In the genomic region with DNA sequence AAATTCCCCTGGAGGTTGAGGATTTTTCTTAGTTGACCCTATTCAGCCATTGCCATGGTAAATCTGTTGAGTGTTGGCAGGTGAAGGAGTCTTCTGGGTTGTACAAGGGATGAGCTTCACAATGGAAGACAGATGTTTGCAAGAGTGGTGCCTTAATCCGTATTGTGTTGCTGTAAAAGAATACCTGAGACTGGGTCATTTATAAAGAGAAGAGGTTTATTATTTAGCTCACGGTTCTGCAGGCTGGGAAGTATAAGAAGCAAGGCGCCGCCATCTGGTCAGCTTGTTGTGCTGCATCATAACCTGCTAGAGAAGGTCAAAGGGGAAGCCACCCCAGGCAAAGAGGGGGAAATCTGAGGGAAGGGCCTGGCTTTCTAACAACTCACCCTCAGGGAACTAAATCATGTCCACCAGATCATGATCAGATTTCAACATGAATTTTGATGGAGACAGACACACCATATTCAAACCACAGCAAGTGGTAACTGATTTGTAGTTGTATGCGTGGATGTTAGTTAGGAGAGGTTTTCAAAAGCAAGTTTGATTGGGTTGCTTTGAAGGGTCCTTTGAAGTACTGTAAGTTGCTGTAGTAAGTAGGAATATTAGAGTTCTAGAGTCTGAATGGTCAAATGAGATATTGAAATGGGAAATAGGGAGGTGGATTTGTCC, we compare ENCODE assay signal across 1 cellular context.
TF ChIP-seq lines count a peak whose summit lies in the region.

No MANE protein-coding gene starts in this region.

TF ChIP-seq in GM12878, 131 proteins besides CTCF, POLR2A, EP300 and RAD21 (continues in another document):
- TF ChIP-seq SUPT20H (IDR thresholded peaks at IDR 0.05; ENCODE audit: borderline replicate concordance, control insufficient read depth, low read depth, low read length) (no peak), ATF7 (IDR thresholded peaks at IDR 0.05; ENCODE audit: low read depth) (no peak), CHD2 (IDR thresholded peaks at IDR 0.05; ENCODE audit: borderline replicate concordance, low read depth, low read length) (no peak), CBFB (IDR thresholded peaks at IDR 0.05; ENCODE audit: low read depth) (no peak), ZBED1 (IDR thresholded peaks at IDR 0.05; ENCODE audit: borderline replicate concordance) (no peak), TCF3 (IDR thresholded peaks at IDR 0.05; ENCODE audit: borderline replicate concordance, insufficient read depth, low read depth, low read length) (no peak), MYC (IDR thresholded peaks at IDR 0.05; ENCODE audit: insufficient read depth, insufficient read length, insufficient replicate concordance, low read length, severe bottlenecking) (no peak), NBN (IDR thresholded peaks at IDR 0.05) (0 out of 2 replicates have a peak, but pooled peaks have one; percentile 29), NR2F1 (conservative IDR thresholded peaks at IDR 0.05) (peak; percentile 94), RCOR1 (conservative IDR thresholded peaks at IDR 0.05; ENCODE audit: low read depth, low read length) (no peak), FOXK2 (IDR thresholded peaks at IDR 0.05) (no peak), SMAD1 (IDR thresholded peaks at IDR 0.05; ENCODE audit: low read depth, partially characterized antibody) (no peak), RELA (IDR thresholded peaks at IDR 0.05; ENCODE audit: borderline replicate concordance, partially characterized antibody) (no peak), PAX5 (IDR thresholded peaks at IDR 0.05; ENCODE audit: borderline replicate concordance, low read depth, low read length) (no peak), BHLHE40 (IDR thresholded peaks at IDR 0.05; ENCODE audit: borderline replicate concordance in 1 of 2, low read depth in 2 of 2, low read length in 1 of 2) (no peak), IKZF2 (IDR thresholded peaks at IDR 0.05) (no peak), HDAC2 (IDR thresholded peaks at IDR 0.05) (no peak), EGR1 (IDR thresholded peaks at IDR 0.05; ENCODE audit: borderline replicate concordance in 1 of 2, low read depth in 2 of 2, low read length in 2 of 2) (no peak), NRF1 (conservative IDR thresholded peaks at IDR 0.05; ENCODE audit: low read depth, low read length) (no peak), KDM1A (IDR thresholded peaks at IDR 0.05; ENCODE audit: borderline replicate concordance) (no peak), NR2C1 (IDR thresholded peaks at IDR 0.05) (peak; percentile 81), BACH1 (IDR thresholded peaks at IDR 0.05; ENCODE audit: borderline replicate concordance) (no peak), CBX5 (IDR thresholded peaks at IDR 0.05; ENCODE audit: low read depth) (no peak), MTA2 (IDR thresholded peaks at IDR 0.05; ENCODE audit: low read depth) (no peak), RFX5 (IDR thresholded peaks at IDR 0.05; ENCODE audit: low read depth, low read length) (no peak), POLR2AphosphoS5 (IDR thresholded peaks at IDR 0.05; ENCODE audit: low read length) (no peak), HDGF (IDR thresholded peaks at IDR 0.05) (no peak), YY1 (IDR thresholded peaks at IDR 0.05; ENCODE audit: low read depth, low read length) (peak; percentile 71), POLR2AphosphoS2 (IDR thresholded peaks at IDR 0.05; ENCODE audit: low read depth, low read length) (no peak), MEF2A (IDR thresholded peaks at IDR 0.05; ENCODE audit: insufficient read depth, low read depth, low read length) (no peak)
- TF ChIP-seq, protein P1, sequence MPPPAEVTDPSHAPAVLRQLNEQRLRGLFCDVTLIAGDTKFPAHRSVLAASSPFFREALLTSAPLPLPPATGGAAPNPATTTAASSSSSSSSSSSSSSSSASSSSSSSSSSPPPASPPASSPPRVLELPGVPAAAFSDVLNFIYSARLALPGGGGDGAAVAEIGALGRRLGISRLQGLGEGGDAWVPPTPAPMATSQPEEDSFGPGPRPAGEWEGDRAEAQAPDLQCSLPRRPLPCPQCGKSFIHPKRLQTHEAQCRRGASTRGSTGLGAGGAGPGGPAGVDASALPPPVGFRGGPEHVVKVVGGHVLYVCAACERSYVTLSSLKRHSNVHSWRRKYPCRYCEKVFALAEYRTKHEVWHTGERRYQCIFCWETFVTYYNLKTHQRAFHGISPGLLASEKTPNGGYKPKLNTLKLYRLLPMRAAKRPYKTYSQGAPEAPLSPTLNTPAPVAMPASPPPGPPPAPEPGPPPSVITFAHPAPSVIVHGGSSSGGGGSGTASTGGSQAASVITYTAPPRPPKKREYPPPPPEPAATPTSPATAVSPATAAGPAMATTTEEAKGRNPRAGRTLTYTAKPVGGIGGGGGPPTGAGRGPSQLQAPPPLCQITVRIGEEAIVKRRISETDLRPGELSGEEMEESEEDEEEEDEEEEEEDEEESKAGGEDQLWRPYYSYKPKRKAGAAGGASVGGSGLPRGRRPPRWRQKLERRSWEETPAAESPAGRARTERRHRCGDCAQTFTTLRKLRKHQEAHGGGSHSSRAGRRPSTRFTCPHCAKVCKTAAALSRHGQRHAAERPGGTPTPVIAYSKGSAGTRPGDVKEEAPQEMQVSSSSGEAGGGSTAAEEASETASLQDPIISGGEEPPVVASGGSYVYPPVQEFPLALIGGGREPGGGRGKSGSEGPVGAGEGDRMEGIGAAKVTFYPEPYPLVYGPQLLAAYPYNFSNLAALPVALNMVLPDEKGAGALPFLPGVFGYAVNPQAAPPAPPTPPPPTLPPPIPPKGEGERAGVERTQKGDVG (CRISPR knock-in tag; IDR thresholded peaks at IDR 0.05), result no peak
- TF ChIP-seq, protein P2, sequence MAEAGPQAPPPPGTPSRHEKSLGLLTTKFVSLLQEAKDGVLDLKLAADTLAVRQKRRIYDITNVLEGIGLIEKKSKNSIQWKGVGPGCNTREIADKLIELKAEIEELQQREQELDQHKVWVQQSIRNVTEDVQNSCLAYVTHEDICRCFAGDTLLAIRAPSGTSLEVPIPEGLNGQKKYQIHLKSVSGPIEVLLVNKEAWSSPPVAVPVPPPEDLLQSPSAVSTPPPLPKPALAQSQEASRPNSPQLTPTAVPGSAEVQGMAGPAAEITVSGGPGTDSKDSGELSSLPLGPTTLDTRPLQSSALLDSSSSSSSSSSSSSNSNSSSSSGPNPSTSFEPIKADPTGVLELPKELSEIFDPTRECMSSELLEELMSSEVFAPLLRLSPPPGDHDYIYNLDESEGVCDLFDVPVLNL (IDR thresholded peaks at IDR 0.05; ENCODE audit: low read depth, low read length), result no peak
- TF ChIP-seq, protein P3, sequence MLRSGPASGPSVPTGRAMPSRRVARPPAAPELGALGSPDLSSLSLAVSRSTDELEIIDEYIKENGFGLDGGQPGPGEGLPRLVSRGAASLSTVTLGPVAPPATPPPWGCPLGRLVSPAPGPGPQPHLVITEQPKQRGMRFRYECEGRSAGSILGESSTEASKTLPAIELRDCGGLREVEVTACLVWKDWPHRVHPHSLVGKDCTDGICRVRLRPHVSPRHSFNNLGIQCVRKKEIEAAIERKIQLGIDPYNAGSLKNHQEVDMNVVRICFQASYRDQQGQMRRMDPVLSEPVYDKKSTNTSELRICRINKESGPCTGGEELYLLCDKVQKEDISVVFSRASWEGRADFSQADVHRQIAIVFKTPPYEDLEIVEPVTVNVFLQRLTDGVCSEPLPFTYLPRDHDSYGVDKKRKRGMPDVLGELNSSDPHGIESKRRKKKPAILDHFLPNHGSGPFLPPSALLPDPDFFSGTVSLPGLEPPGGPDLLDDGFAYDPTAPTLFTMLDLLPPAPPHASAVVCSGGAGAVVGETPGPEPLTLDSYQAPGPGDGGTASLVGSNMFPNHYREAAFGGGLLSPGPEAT (IDR thresholded peaks at IDR 0.05; ENCODE audit: low read depth), result 0 out of 2 replicates have a peak, but pooled peaks have one; percentile 19
- TF ChIP-seq, protein P4, sequence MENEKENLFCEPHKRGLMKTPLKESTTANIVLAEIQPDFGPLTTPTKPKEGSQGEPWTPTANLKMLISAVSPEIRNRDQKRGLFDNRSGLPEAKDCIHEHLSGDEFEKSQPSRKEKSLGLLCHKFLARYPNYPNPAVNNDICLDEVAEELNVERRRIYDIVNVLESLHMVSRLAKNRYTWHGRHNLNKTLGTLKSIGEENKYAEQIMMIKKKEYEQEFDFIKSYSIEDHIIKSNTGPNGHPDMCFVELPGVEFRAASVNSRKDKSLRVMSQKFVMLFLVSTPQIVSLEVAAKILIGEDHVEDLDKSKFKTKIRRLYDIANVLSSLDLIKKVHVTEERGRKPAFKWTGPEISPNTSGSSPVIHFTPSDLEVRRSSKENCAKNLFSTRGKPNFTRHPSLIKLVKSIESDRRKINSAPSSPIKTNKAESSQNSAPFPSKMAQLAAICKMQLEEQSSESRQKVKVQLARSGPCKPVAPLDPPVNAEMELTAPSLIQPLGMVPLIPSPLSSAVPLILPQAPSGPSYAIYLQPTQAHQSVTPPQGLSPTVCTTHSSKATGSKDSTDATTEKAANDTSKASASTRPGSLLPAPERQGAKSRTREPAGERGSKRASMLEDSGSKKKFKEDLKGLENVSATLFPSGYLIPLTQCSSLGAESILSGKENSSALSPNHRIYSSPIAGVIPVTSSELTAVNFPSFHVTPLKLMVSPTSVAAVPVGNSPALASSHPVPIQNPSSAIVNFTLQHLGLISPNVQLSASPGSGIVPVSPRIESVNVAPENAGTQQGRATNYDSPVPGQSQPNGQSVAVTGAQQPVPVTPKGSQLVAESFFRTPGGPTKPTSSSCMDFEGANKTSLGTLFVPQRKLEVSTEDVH (IDR thresholded peaks at IDR 0.05; ENCODE audit: low read depth, partially characterized antibody), result no peak
- TF ChIP-seq, protein P5, sequence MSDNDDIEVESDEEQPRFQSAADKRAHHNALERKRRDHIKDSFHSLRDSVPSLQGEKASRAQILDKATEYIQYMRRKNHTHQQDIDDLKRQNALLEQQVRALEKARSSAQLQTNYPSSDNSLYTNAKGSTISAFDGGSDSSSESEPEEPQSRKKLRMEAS (IDR thresholded peaks at IDR 0.05; ENCODE audit: low read depth, low read length), result no peak
- TF ChIP-seq, protein P6, sequence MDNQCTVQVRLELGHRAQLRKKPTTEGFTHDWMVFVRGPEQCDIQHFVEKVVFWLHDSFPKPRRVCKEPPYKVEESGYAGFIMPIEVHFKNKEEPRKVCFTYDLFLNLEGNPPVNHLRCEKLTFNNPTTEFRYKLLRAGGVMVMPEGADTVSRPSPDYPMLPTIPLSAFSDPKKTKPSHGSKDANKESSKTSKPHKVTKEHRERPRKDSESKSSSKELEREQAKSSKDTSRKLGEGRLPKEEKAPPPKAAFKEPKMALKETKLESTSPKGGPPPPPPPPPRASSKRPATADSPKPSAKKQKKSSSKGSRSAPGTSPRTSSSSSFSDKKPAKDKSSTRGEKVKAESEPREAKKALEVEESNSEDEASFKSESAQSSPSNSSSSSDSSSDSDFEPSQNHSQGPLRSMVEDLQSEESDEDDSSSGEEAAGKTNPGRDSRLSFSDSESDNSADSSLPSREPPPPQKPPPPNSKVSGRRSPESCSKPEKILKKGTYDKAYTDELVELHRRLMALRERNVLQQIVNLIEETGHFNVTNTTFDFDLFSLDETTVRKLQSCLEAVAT (IDR thresholded peaks at IDR 0.05), result 0 out of 2 replicates have a peak, but pooled peaks have one; percentile 32
- TF ChIP-seq, protein P7, sequence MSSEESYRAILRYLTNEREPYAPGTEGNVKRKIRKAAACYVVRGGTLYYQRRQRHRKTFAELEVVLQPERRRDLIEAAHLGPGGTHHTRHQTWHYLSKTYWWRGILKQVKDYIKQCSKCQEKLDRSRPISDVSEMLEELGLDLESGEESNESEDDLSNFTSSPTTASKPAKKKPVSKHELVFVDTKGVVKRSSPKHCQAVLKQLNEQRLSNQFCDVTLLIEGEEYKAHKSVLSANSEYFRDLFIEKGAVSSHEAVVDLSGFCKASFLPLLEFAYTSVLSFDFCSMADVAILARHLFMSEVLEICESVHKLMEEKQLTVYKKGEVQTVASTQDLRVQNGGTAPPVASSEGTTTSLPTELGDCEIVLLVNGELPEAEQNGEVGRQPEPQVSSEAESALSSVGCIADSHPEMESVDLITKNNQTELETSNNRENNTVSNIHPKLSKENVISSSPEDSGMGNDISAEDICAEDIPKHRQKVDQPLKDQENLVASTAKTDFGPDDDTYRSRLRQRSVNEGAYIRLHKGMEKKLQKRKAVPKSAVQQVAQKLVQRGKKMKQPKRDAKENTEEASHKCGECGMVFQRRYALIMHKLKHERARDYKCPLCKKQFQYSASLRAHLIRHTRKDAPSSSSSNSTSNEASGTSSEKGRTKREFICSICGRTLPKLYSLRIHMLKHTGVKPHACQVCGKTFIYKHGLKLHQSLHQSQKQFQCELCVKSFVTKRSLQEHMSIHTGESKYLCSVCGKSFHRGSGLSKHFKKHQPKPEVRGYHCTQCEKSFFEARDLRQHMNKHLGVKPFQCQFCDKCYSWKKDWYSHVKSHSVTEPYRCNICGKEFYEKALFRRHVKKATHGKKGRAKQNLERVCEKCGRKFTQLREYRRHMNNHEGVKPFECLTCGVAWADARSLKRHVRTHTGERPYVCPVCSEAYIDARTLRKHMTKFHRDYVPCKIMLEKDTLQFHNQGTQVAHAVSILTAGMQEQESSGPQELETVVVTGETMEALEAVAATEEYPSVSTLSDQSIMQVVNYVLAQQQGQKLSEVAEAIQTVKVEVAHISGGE (CRISPR knock-in tag; IDR thresholded peaks at IDR 0.05), result no peak
- TF ChIP-seq, protein P8, sequence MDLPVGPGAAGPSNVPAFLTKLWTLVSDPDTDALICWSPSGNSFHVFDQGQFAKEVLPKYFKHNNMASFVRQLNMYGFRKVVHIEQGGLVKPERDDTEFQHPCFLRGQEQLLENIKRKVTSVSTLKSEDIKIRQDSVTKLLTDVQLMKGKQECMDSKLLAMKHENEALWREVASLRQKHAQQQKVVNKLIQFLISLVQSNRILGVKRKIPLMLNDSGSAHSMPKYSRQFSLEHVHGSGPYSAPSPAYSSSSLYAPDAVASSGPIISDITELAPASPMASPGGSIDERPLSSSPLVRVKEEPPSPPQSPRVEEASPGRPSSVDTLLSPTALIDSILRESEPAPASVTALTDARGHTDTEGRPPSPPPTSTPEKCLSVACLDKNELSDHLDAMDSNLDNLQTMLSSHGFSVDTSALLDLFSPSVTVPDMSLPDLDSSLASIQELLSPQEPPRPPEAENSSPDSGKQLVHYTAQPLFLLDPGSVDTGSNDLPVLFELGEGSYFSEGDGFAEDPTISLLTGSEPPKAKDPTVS (IDR thresholded peaks at IDR 0.05; ENCODE audit: low read depth, low read length), result no peak
- TF ChIP-seq, protein P9, sequence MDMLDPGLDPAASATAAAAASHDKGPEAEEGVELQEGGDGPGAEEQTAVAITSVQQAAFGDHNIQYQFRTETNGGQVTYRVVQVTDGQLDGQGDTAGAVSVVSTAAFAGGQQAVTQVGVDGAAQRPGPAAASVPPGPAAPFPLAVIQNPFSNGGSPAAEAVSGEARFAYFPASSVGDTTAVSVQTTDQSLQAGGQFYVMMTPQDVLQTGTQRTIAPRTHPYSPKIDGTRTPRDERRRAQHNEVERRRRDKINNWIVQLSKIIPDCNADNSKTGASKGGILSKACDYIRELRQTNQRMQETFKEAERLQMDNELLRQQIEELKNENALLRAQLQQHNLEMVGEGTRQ (IDR thresholded peaks at IDR 0.05; ENCODE audit: borderline replicate concordance, low read depth, low read length), result no peak
- TF ChIP-seq, protein P10, sequence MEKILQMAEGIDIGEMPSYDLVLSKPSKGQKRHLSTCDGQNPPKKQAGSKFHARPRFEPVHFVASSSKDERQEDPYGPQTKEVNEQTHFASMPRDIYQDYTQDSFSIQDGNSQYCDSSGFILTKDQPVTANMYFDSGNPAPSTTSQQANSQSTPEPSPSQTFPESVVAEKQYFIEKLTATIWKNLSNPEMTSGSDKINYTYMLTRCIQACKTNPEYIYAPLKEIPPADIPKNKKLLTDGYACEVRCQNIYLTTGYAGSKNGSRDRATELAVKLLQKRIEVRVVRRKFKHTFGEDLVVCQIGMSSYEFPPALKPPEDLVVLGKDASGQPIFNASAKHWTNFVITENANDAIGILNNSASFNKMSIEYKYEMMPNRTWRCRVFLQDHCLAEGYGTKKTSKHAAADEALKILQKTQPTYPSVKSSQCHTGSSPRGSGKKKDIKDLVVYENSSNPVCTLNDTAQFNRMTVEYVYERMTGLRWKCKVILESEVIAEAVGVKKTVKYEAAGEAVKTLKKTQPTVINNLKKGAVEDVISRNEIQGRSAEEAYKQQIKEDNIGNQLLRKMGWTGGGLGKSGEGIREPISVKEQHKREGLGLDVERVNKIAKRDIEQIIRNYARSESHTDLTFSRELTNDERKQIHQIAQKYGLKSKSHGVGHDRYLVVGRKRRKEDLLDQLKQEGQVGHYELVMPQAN (conservative IDR thresholded peaks at IDR 0.05), result no peak
